1 cellular context compared by ENCODE assay signal in genomic region chr2:217553689-217554088, GRCh38.
TF ChIP-seq lines count a peak whose summit lies in the region.

No MANE protein-coding gene starts in this region.

TF ChIP-seq in IMR-90, 13 proteins besides CTCF, POLR2A, EP300 and RAD21:
- TF ChIP-seq NFE2L2 (IDR thresholded peaks at IDR 0.05; ENCODE audit: low read depth, low read length) (no peak), ELK1 (IDR thresholded peaks at IDR 0.05; ENCODE audit: borderline replicate concordance, low read depth, low read length) (no peak), MAZ (IDR thresholded peaks at IDR 0.05; ENCODE audit: borderline replicate concordance, low read depth, low read length) (no peak), MXI1 (IDR thresholded peaks at IDR 0.05; ENCODE audit: borderline replicate concordance, low read depth, low read length) (no peak), SMC3 (IDR thresholded peaks at IDR 0.05; ENCODE audit: low read depth, low read length) (no peak), CEBPB (IDR thresholded peaks at IDR 0.05; ENCODE audit: low read depth, low read length) (no peak), RCOR1 (IDR thresholded peaks at IDR 0.05; ENCODE audit: insufficient replicate concordance, low read length) (no peak), MAFK (IDR thresholded peaks at IDR 0.05; ENCODE audit: low read depth, low read length) (no peak)
